ENCODE assay signal across 1 cellular context in genomic region chr6:160337991-160338390, GRCh38.
TF ChIP-seq lines count a peak whose summit lies in the region.

No MANE protein-coding gene starts in this region.

TF ChIP-seq in H1, 55 proteins besides CTCF, POLR2A, EP300 and RAD21:
- TF ChIP-seq ZNF274 (IDR thresholded peaks at IDR 0.05; ENCODE audit: borderline replicate concordance, extremely low read depth, low read length) (no peak), CTBP2 (IDR thresholded peaks at IDR 0.05; ENCODE audit: borderline replicate concordance, insufficient read depth, insufficient read length, low read length) (no peak), TAF7 (optimal IDR thresholded peaks at IDR 0.05; ENCODE audit: borderline replicate concordance, low read depth, low read length) (no peak), NRF1 (IDR thresholded peaks at IDR 0.05; ENCODE audit: low read depth, low read length) (no peak), BRCA1 (IDR thresholded peaks at IDR 0.05; ENCODE audit: low read depth, low read length) (no peak), KDM1A (IDR thresholded peaks at IDR 0.05; ENCODE audit: borderline replicate concordance, low read length) (no peak), SAP30 (IDR thresholded peaks at IDR 0.05; ENCODE audit: insufficient read depth, insufficient replicate concordance, low read length) (no peak), RFX5 (IDR thresholded peaks at IDR 0.05; ENCODE audit: borderline replicate concordance, low read depth, low read length) (no peak), NANOG (IDR thresholded peaks at IDR 0.05; ENCODE audit: insufficient read depth, low read depth, low read length, poor library complexity, severe bottlenecking) (no peak), POU5F1 (IDR thresholded peaks at IDR 0.05; ENCODE audit: low read depth, low read length) (no peak), CREB1 (IDR thresholded peaks at IDR 0.05) (no peak), SP4 (IDR thresholded peaks at IDR 0.05; ENCODE audit: low read length) (no peak), CBX8 (IDR thresholded peaks at IDR 0.05; ENCODE audit: borderline replicate concordance, low read depth, low read length) (no peak), RBBP5 (IDR thresholded peaks at IDR 0.05; ENCODE audit: borderline replicate concordance, low read depth, low read length) (no peak), PHF8 (conservative IDR thresholded peaks at IDR 0.05; ENCODE audit: low read depth, low read length) (no peak), SIX5 (IDR thresholded peaks at IDR 0.05; ENCODE audit: low read depth, low read length) (no peak), GABPA (IDR thresholded peaks at IDR 0.05; ENCODE audit: borderline replicate concordance, insufficient read depth, low read length) (no peak), MAX (IDR thresholded peaks at IDR 0.05) (no peak), ATF3 (IDR thresholded peaks at IDR 0.05; ENCODE audit: insufficient read depth, low read depth, low read length) (no peak)
